14 cellular contexts compared by ENCODE assay signal in the genomic region with DNA sequence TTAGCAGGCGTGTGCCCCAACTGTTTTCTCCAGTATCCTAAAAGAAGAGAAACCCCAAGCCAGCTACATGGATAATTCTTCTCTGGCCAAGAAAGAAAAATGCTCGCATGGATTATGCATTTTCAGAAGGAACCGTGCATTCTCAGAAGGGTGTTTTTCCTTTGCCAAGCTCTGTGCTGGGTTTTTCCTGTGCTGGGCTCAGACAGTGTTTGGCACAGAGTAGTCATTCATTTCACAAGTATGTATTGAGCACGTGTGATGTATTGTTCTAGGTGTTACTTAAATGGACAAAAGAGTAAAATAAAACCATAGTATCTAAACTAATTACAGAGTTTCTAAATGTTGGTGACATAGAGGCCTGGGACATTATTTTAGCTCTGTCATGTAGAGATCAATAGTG.
A peak's percentile ranks its signal among the peaks of the same experiment; 100 is the strongest.
DNase-seq lines count a peak whose midpoint lies in the region; ATAC-seq, FAIRE-seq and TF ChIP-seq lines count a peak whose summit lies in the region.
"Had no signal": no experiment of that assay in that cellular context is flagged by ENCODE, and none has a peak within 500 bp of the region (broad histone marks: within the 10 kb centered on the region; RNA-seq: fewer than 3 reads in every experiment).

No MANE protein-coding gene starts in this region.

- no peak for TF ChIP-seq EP300 in SK-N-SH (IDR thresholded peaks at IDR 0.05; ENCODE audit: borderline replicate concordance in 1 of 2, low read depth in 1 of 2, low read length in 1 of 2)
- TF ChIP-seq EP300 in H1 (IDR thresholded peaks at IDR 0.05; ENCODE audit: borderline replicate concordance in 1 of 2, low read depth in 2 of 2, low read length in 2 of 2) = no peak

- no peaks in the 10 kb centered on the region for H3K27me3 Mint-ChIP-seq in Caco-2 (ENCODE audit: insufficient read depth, unreplicated experiment)

- TF ChIP-seq CTCF in SK-N-SH (IDR thresholded peaks at IDR 0.05) (no peak), H1 (IDR thresholded peaks at IDR 0.05; ENCODE audit: control extremely low read depth in 1 of 3, insufficient read depth in 1 of 3, low read depth in 1 of 3, low read length in 3 of 3) (no peak), Caco-2 (IDR thresholded peaks at IDR 0.05; ENCODE audit: insufficient read depth in 1 of 2, low read depth in 1 of 2, low read length in 1 of 2, severe bottlenecking in 1 of 2, unreplicated experiment in 1 of 2) (no peak)

- no peak overlapping the region for H4K5ac ChIP-seq in H1 (ENCODE audit: insufficient read length, low read depth, low read length)

- H2AK5ac ChIP-seq in H1 (ENCODE audit: low read depth, low read length) = no peak overlapping the region

- H2BK20ac ChIP-seq in H1 (ENCODE audit: low read length) = no peak overlapping the region

- H3K14ac ChIP-seq in H1 (ENCODE audit: insufficient read length) = no peak overlapping the region

- peaks cover 0 to 5% of the 10 kb centered on the region in 2 experiments; a peak in 1 of 4 replicates for H3K4me1 ChIP-seq in SK-N-SH (ENCODE audit: control insufficient read depth in 1 of 2, insufficient read depth in 2 of 2, low read depth in 1 of 2, low read length in 1 of 2)
- H3K4me1 ChIP-seq in H1 (replicated peaks in 1 of 4; ENCODE audit: control insufficient read depth in 3 of 4, insufficient read depth in 4 of 4, low read length in 3 of 4) = peaks cover 0 to 8% (median 3%) of the 10 kb centered on the region in 4 experiments; a peak in 4 of 7 replicates
- peaks cover 22% of the 10 kb centered on the region for H3K4me1 ChIP-seq in mesodermal cell (ENCODE audit: control insufficient read depth, insufficient read depth, low read length, poor library complexity, severe bottlenecking)
- no peaks in the 10 kb centered on the region for H3K4me1 ChIP-seq in Caco-2

- no peak for DNase-seq in SK-N-SH
- DNase-seq in H1 (ENCODE audit: low read depth in 1 of 2, low spot score in 2 of 2) = no peak
- no peak for DNase-seq in RCC 7860 (ENCODE audit: low spot score)
- no peak for DNase-seq in Caco-2
- DNase-seq: activated T-cell treated with anti-CD3 and anti-CD28 coated beads, Interleukin-2, amount 50 U/mL, for 48 hours; COR-L47; MM.1S; naive thymus-derived CD4-positive, alpha-beta T cell had no signal

- no peak for TF ChIP-seq RAD21 in SK-N-SH (IDR thresholded peaks at IDR 0.05; ENCODE audit: low read length)
- TF ChIP-seq RAD21 in H1 (IDR thresholded peaks at IDR 0.05 in 1 of 2, conservative IDR thresholded peaks at IDR 0.05 in 1 of 2; ENCODE audit: low read depth in 2 of 2, low read length in 2 of 2) = no peak

- FAIRE-seq in H1 (lab: Jason Lieb, UNC) (no peak), RCC 7860 (lab: Jason Lieb, UNC) (no peak)
- FAIRE-seq: small intestine had no signal

- no peaks in the 10 kb centered on the region for H3F3A ChIP-seq in SK-N-SH (replicated peaks; ENCODE audit: insufficient read depth)

- H3K27me3 ChIP-seq in SK-N-SH (ENCODE audit: insufficient read depth) (no peaks in the 10 kb centered on the region), H1 (replicated peaks in 1 of 4; ENCODE audit: control insufficient read depth in 3 of 4, extremely low read depth in 1 of 4, insufficient read depth in 3 of 4, low read length in 3 of 4) (no peaks in the 10 kb centered on the region), Caco-2 (replicated peaks; ENCODE audit: control insufficient read depth, insufficient read depth, low read length) (no peaks in the 10 kb centered on the region)
- H3K27me3 ChIP-seq: testis had no signal

- 0 out of 4 replicates have a peak overlapping the region, but pooled peaks of 1 of the 2 experiments have one; percentile 20 for H3K4me3 ChIP-seq in SK-N-SH (ENCODE audit: low read depth in 2 of 2, low read length in 1 of 2)
- H3K4me3 ChIP-seq in H1 (ENCODE audit: extremely low read depth in 1 of 4, insufficient read depth in 2 of 4, low read depth in 3 of 4, low read length in 4 of 4) = no peak overlapping the region
- no peak overlapping the region for H3K4me3 ChIP-seq in mesodermal cell (ENCODE audit: extremely low read depth, insufficient read depth, low read length, poor library complexity, severe bottlenecking)
- H3K4me3 ChIP-seq in Caco-2 (ENCODE audit: low read depth, low read length) = no peak overlapping the region
- H3K4me3 ChIP-seq: testis had no signal

- no peaks in the 10 kb centered on the region for H3K23me2 ChIP-seq in H1 (ENCODE audit: low read depth, low read length)

- H3K36me3 Mint-ChIP-seq in Caco-2 (ENCODE audit: insufficient read depth, unreplicated experiment) = no peaks in the 10 kb centered on the region
- H3K36me3 Mint-ChIP-seq: naive thymus-derived CD4-positive, alpha-beta T cell had no signal

- no peak overlapping the region for H3K9ac ChIP-seq in SK-N-SH
- H3K9ac ChIP-seq in H1 (replicated peaks in 1 of 4; ENCODE audit: extremely low read depth in 1 of 4, low read depth in 3 of 4, low read length in 3 of 4) = no peak overlapping the region

- no peak overlapping the region for H2BK12ac ChIP-seq in H1 (ENCODE audit: low read depth, low read length)

- H3K4me3 Mint-ChIP-seq in Caco-2 (ENCODE audit: unreplicated experiment) = no peak overlapping the region
- H3K4me3 Mint-ChIP-seq: naive thymus-derived CD4-positive, alpha-beta T cell had no signal

- H2BK15ac ChIP-seq in H1 (ENCODE audit: low read length) = no peak overlapping the region

- H3K18ac ChIP-seq in H1 (ENCODE audit: extremely low read depth, low read length) = no peak overlapping the region

- H3K4me1 Mint-ChIP-seq in Caco-2 (ENCODE audit: low read depth, unreplicated experiment) = no peaks in the 10 kb centered on the region
- H3K4me1 Mint-ChIP-seq: naive thymus-derived CD4-positive, alpha-beta T cell had no signal

- intact Hi-C loops in Caco-2 (cut with micrococcal nuclease; ENCODE audit: unreplicated experiment) = no loop called here

- POLR2A ChIA-PET in SK-N-SH (lab: Yijun Ruan, JAX) (no interaction called here), H1 (lab: Charles Lee; ENCODE audit: partially characterized antibody) (interaction anchor here (1.2 to 1.3 kb wide), 3 partner anchors 62 to 256 kb away, joined by 3 to 5 read pairs (median 3); partner anchors contain the start of genes KAT14, PET117 and ZNF133), Caco-2 (lab: Charles Lee) (no interaction called here)

- no peaks in the 10 kb centered on the region for H4K20me1 ChIP-seq in SK-N-SH (ENCODE audit: insufficient read depth)
- no peaks in the 10 kb centered on the region for H4K20me1 ChIP-seq in H1 (replicated peaks in 1 of 2; ENCODE audit: control insufficient read depth in 1 of 2, insufficient read depth in 2 of 2, low read length in 2 of 2)

- H3K36me3 ChIP-seq in SK-N-SH (replicated peaks in 1 of 2; ENCODE audit: control insufficient read depth in 1 of 2, insufficient read depth in 2 of 2, low read length in 1 of 2) (no peaks in the 10 kb centered on the region), H1 (ENCODE audit: control insufficient read depth in 2 of 4, insufficient read depth in 4 of 4, low read length in 3 of 4) (no peaks in the 10 kb centered on the region; a peak in 1 of 8 replicates), mesodermal cell (ENCODE audit: control insufficient read depth, insufficient read depth, low read length) (no peaks in the 10 kb centered on the region), Caco-2 (ENCODE audit: control insufficient read depth, insufficient read depth, low read length) (no peaks in the 10 kb centered on the region)

- no peak overlapping the region for H3K27ac ChIP-seq in SK-N-SH (ENCODE audit: low read depth in 2 of 2, low read length in 1 of 2)
- peak overlapping the region; percentile 43; the same call in 1 of the 2 replicates for H3K27ac ChIP-seq in H1 (ENCODE audit: low read depth, low read length)
- peak overlapping the region; percentile 91 for H3K27ac ChIP-seq in mesodermal cell (ENCODE audit: low read depth, low read length, severe bottlenecking)

- ATAC-seq in SK-N-SH treated with all-trans-retinoic acid at 6 μM for 48 hours (no peak), GM21526 (IDR thresholded peaks at IDR 0.05; ENCODE audit: low FRiP score, unreplicated experiment) (no peak), GM21528 (IDR thresholded peaks at IDR 0.05; ENCODE audit: low FRiP score, unreplicated experiment) (no peak)
- ATAC-seq: naive thymus-derived CD4-positive, alpha-beta T cell had no signal

- H3K27ac Mint-ChIP-seq in Caco-2 (ENCODE audit: unreplicated experiment) = no peak overlapping the region
- H3K27ac Mint-ChIP-seq: naive thymus-derived CD4-positive, alpha-beta T cell had no signal

- TF ChIP-seq POLR2A in H1 (IDR thresholded peaks at IDR 0.05; ENCODE audit: control extremely low read depth in 1 of 2, low read depth in 2 of 2, low read length in 2 of 2) = no peak

- no peaks in the 10 kb centered on the region for H3K9me3 Mint-ChIP-seq in Caco-2 (ENCODE audit: unreplicated experiment)
- H3K9me3 Mint-ChIP-seq: naive thymus-derived CD4-positive, alpha-beta T cell had no signal

- WGBS in SK-N-SH (ENCODE audit: low lambda C conversion rate) = 74% methylated on average over 4 of the region's 4 CpGs
- 93% methylated on average over 4 of the region's 4 CpGs; no CpG with 5 or more reads in 1 of the 2 experiments for WGBS in H1 (ENCODE audit: extremely low coverage in 1 of 2, insufficient coverage in 1 of 2, insufficient read length in 1 of 2, insufficient replicate concordance in 2 of 2, low coverage in 1 of 2, low lambda C conversion rate in 2 of 2, missing lambda C conversion rate in 1 of 2), 2 experiments
- WGBS in mesodermal cell (ENCODE audit: insufficient coverage in 2 of 2), 2 experiments = 73 to 78% methylated on average over 2 of the region's 4 CpGs

- H3K79me1 ChIP-seq in H1 (ENCODE audit: low read depth, low read length) = no peaks in the 10 kb centered on the region

- H3K9me2 ChIP-seq in SK-N-SH = no peaks in the 10 kb centered on the region

- H3K4me2 ChIP-seq in SK-N-SH (peak overlapping the region; percentile 63), H1 (ENCODE audit: insufficient read depth in 1 of 2, low read depth in 2 of 2, low read length in 2 of 2) (peak overlapping the region; percentile 19 to 45; a peak in 2 of 4 replicates)

- H3K4ac ChIP-seq in H1 (replicated peaks; ENCODE audit: insufficient read length, low read depth, low read length) = no peak overlapping the region

- no peak overlapping the region for H4K91ac ChIP-seq in H1 (replicated peaks; ENCODE audit: insufficient read length, low read length)

- no peak overlapping the region for H3K23ac ChIP-seq in H1 (ENCODE audit: insufficient read length)

- no peaks in the 10 kb centered on the region for H3K79me2 ChIP-seq in SK-N-SH (ENCODE audit: insufficient read depth)
- no peaks in the 10 kb centered on the region for H3K79me2 ChIP-seq in H1 (ENCODE audit: control insufficient read depth in 1 of 2, insufficient read depth in 2 of 2, low read length in 2 of 2)

- 0 out of 2 replicates have a peak overlapping the region, but pooled peaks have one; percentile 69 for H2AFZ ChIP-seq in SK-N-SH (ENCODE audit: low read depth)
- H2AFZ ChIP-seq in H1 (ENCODE audit: low read length) = peak overlapping the region; percentile 96

- H2BK120ac ChIP-seq in H1 (replicated peaks; ENCODE audit: low read depth, low read length) = no peak overlapping the region

- H2BK5ac ChIP-seq in H1 (ENCODE audit: low read depth, low read length) = no peak overlapping the region

- CTCF ChIA-PET in SK-N-SH (lab: Yijun Ruan, JAX) = interaction anchor here (1.0 kb wide), 1 partner anchor 51 kb away, joined by 3 read pairs; no protein-coding TSS in a partner anchor
- CTCF ChIA-PET in H1 (lab: Charles Lee; ENCODE audit: partially characterized antibody) = interaction anchor here (0.6 to 1.3 kb wide), 4 partner anchors 33 to 402 kb away, joined by 3 to 4 read pairs (median 3); no protein-coding TSS in a partner anchor
- CTCF ChIA-PET in Caco-2 (lab: Charles Lee) = interaction anchor here (0.6 kb wide), 1 partner anchor 267 kb away, joined by 4 read pairs; no protein-coding TSS in a partner anchor

- H4K8ac ChIP-seq in H1 (ENCODE audit: extremely low read depth, insufficient read depth, low read length) = no peak overlapping the region

- H3K56ac ChIP-seq in H1 (replicated peaks; ENCODE audit: insufficient read length, low read depth, low read length) = no peak overlapping the region

- no TSS peak for BruUV-seq in Caco-2 (replicated peaks; lab: Mats Ljungman, UMichigan)

- no peaks in the 10 kb centered on the region for H3K9me3 ChIP-seq in SK-N-SH
- H3K9me3 ChIP-seq in H1 (ENCODE audit: insufficient read depth in 2 of 2, low read depth in 1 of 2, low read length in 1 of 2) = no peaks in the 10 kb centered on the region
- H3K9me3 ChIP-seq in mesodermal cell (ENCODE audit: control insufficient read depth, low read length) = no peaks in the 10 kb centered on the region
- no peaks in the 10 kb centered on the region for H3K9me3 ChIP-seq in Caco-2
- H3K9me3 ChIP-seq: testis had no signal

Comparison
In these comparisons a context has a peak if more than half of its experiments do, and no peak if none do; other contexts are left out.
1. H3K27ac ChIP-seq: peak in H1 (single experiment) and mesodermal cell (single experiment); none in SK-N-SH (0 of 2).